In genomic region chr7:31017036-31017747, GRCh38 we compare ENCODE assay signal across 25 cellular contexts. TPM values are rescaled to one million over a fixed set of nuclear protein-coding genes. Genes with fewer than 3 reads are reported as not detected.
"Had no signal": no experiment of that assay in that cellular context is flagged by ENCODE, and none has a peak within 500 bp of the region (broad histone marks: within the 10 kb centered on the region; RNA-seq: fewer than 3 reads in every experiment).

No MANE protein-coding gene starts in this region.

- H3K36me3 Mint-ChIP-seq: activated naive CD8-positive, alpha-beta T cell treated with anti-CD3 and anti-CD28 coated beads, Interleukin-2, amount 10 ng/mL, durations not matched to agents 7 days and 5 days; immature natural killer cell; mesothelial cell of epicardium had no signal

- H3K4me1 Mint-ChIP-seq: mesothelial cell of epicardium had no signal

- H3K4me3 ChIP-seq: lung, ovary, SK-N-MC, suprapubic skin had no signal

- H3K9me3 ChIP-seq: ovary, suprapubic skin had no signal

- H3K27me3 ChIP-seq: brain microvascular endothelial cell, ovary, suprapubic skin had no signal

- H3K27ac ChIP-seq: brain microvascular endothelial cell, epithelial cell of prostate, ovary, SK-N-MC, suprapubic skin had no signal

- H3K27me3 Mint-ChIP-seq: activated CD4-positive, alpha-beta memory T cell treated with anti-CD3 and anti-CD28 coated beads, Interleukin-2, amount 10 ng/mL, durations not matched to agents 7 days and 5 days had no signal

- H3K4me1 ChIP-seq: suprapubic skin had no signal

- H3K36me3 ChIP-seq: brain microvascular endothelial cell, ovary, suprapubic skin had no signal

- H3K4me3 Mint-ChIP-seq: activated CD4-positive, alpha-beta memory T cell treated with anti-CD3 and anti-CD28 coated beads, Interleukin-2, amount 10 ng/mL, durations not matched to agents 7 days and 5 days; activated naive CD8-positive, alpha-beta T cell treated with anti-CD3 and anti-CD28 coated beads, Interleukin-2, amount 10 ng/mL, durations not matched to agents 7 days and 5 days; activated T-cell treated with anti-CD3 and anti-CD28 coated beads, Interleukin-2, amount 50 U/mL, for 72 hours; immature natural killer cell; mesothelial cell of epicardium; nephron progenitor cell had no signal

- DNase-seq: activated CD4-positive, alpha-beta memory T cell treated with anti-CD3 and anti-CD28 coated beads, Interleukin-2, amount 10 ng/mL, durations not matched to agents 7 days and 5 days; activated CD4-positive, CD25-positive, alpha-beta regulatory T cell treated with anti-CD3 and anti-CD28 coated beads, Interleukin-2, amount 50 U/mL, for 72 hours; activated CD8-positive, alpha-beta memory T cell treated with anti-CD3 and anti-CD28 coated beads, Interleukin-2, amount 50 U/mL, for 4 hours; activated gamma-delta T cell treated with Interleukin-2 at 50 U/mL for 16 hours; activated naive CD8-positive, alpha-beta T cell treated with anti-CD3 and anti-CD28 coated beads, Interleukin-2, amount 10 ng/mL, durations not matched to agents 7 days and 5 days; activated T-cell treated with anti-CD3 and anti-CD28 coated beads, Interleukin-2, amount 50 U/mL, for 72 hours; brain microvascular endothelial cell; cerebellar nuclear complex; dermis blood vessel endothelial cell; head of caudate nucleus; immature natural killer cell; nephron progenitor cell; ovary; stimulated activated CD4-positive, alpha-beta T cell treated with anti-CD3 and anti-CD28 coated beads, Interleukin-15, amount 100 ng/mL, for 24 hours; stimulated activated CD4-positive, alpha-beta T cell treated with anti-CD3 and anti-CD28 coated beads, Interleukin-4, amount 100 ng/mL, for 24 hours; stimulated activated naive CD8-positive, alpha-beta T cell treated with anti-CD3 and anti-CD28 coated beads, Interleukin-15, Interleukin-2, amounts not matched to agents 100 U/mL and 50 U/mL, for 24 hours; T-helper 9 cell; trophoblast cell had no signal

- ATAC-seq: activated T-cell treated with anti-CD3 and anti-CD28 coated beads, Interleukin-2, amount 50 U/mL, for 72 hours; stimulated activated naive CD8-positive, alpha-beta T cell treated with anti-CD3 and anti-CD28 coated beads, Interleukin-15, Interleukin-2, amounts not matched to agents 100 U/mL and 50 U/mL, for 24 hours had no signal

- H3K27ac Mint-ChIP-seq: activated CD4-positive, alpha-beta memory T cell treated with anti-CD3 and anti-CD28 coated beads, Interleukin-2, amount 10 ng/mL, durations not matched to agents 7 days and 5 days; activated naive CD8-positive, alpha-beta T cell treated with anti-CD3 and anti-CD28 coated beads, Interleukin-2, amount 10 ng/mL, durations not matched to agents 7 days and 5 days; activated T-cell treated with anti-CD3 and anti-CD28 coated beads, Interleukin-2, amount 50 U/mL, for 72 hours; immature natural killer cell; mesothelial cell of epicardium; nephron progenitor cell had no signal

- H3K9me3 Mint-ChIP-seq: activated CD4-positive, alpha-beta memory T cell treated with anti-CD3 and anti-CD28 coated beads, Interleukin-2, amount 10 ng/mL, durations not matched to agents 7 days and 5 days; activated naive CD8-positive, alpha-beta T cell treated with anti-CD3 and anti-CD28 coated beads, Interleukin-2, amount 10 ng/mL, durations not matched to agents 7 days and 5 days; activated T-cell treated with anti-CD3 and anti-CD28 coated beads, Interleukin-2, amount 50 U/mL, for 72 hours; immature natural killer cell; mesothelial cell of epicardium had no signal

RNA-seq across cellular contexts. Expression of gene ADCYAP1R1, which starts 34.9 kb away (rescaled TPM):
- total RNA-seq: activated CD4-positive, alpha-beta memory T cell treated with anti-CD3 and anti-CD28 coated beads, Interleukin-2, amount 10 ng/mL, durations not matched to agents 7 days and 5 days; activated naive CD8-positive, alpha-beta T cell treated with anti-CD3 and anti-CD28 coated beads, Interleukin-2, amount 10 ng/mL, durations not matched to agents 7 days and 5 days; dermis blood vessel endothelial cell had no signal
- polyA plus RNA-seq: immature natural killer cell had no signal

RNA-seq across cellular contexts. Expression of gene GHRHR, which starts 53.4 kb away (rescaled TPM):
- total RNA-seq: activated CD4-positive, alpha-beta memory T cell treated with anti-CD3 and anti-CD28 coated beads, Interleukin-2, amount 10 ng/mL, durations not matched to agents 7 days and 5 days; activated naive CD8-positive, alpha-beta T cell treated with anti-CD3 and anti-CD28 coated beads, Interleukin-2, amount 10 ng/mL, durations not matched to agents 7 days and 5 days; activated T-cell treated with anti-CD3 and anti-CD28 coated beads, Interleukin-2, amount 50 U/mL, for 72 hours; dermis blood vessel endothelial cell; frontal cortex; mesothelial cell of epicardium; ovary; skeletal muscle tissue had no signal
- polyA plus RNA-seq: immature natural killer cell, ovary had no signal
